ENCODE assay signal across 6 cellular contexts in the genomic region with DNA sequence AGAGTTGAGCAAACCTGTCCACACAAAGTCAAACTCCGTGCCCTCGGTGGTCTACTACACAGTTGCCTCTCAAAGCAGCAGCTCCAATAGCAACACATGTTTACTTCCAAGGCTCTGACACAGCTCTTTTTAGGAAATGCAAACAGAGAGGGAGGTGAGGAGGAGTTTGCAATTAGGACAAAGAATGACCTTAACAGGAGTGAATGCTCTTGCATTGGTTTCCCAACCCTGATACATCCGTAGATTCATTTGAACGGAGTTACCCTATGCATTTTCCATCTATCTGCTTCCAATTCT.
"Had no signal": no experiment of that assay in that cellular context is flagged by ENCODE, and none has a peak within 500 bp of the region (broad histone marks: within the 10 kb centered on the region; RNA-seq: fewer than 3 reads in every experiment).

No MANE protein-coding gene starts in this region.

- H3K4me2 ChIP-seq: KMS-11 had no signal

- H3K9me3 ChIP-seq: HAP-1 had no signal

- FAIRE-seq: HTR-8/SVneo had no signal

- H3K4me1 ChIP-seq: HAP-1 had no signal

- H3K9ac ChIP-seq: GM23248, KMS-11 had no signal

- DNase-seq: GM23248, H7 had no signal

- H2AFZ ChIP-seq: GM23248 had no signal

- H3K4me3 ChIP-seq: GM23248, HAP-1 had no signal

- H3K27ac ChIP-seq: GM23248, KMS-11 had no signal

- H3K36me3 ChIP-seq: HAP-1 had no signal

- ATAC-seq: HCT116 had no signal
